ENCODE assay signal across 10 cellular contexts in the genomic region with DNA sequence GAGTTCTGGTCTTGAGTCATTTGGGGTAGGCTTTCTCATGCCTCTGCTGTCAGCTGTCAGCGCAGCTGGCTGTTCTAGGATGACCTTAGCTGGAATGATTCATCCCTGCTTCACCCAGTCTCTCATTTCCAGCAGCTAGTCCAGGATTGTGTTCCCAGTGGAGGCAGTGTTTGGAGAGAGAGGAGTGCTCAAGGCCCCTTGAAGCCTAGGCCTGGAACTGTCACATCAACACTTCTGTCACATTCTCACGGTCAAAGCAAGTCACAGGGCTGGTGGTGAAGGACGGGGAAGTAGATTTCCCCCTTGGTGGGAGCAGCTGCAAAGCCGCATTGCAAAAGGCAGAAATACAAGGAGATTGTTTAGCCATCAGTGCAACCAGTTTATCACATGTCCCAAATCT. TPM values are rescaled to one million over a fixed set of nuclear protein-coding genes. Genes with fewer than 3 reads are reported as not detected.
A peak's percentile ranks its signal among the peaks of the same experiment; 100 is the strongest.
DNase-seq lines count a peak whose midpoint lies in the region; ATAC-seq, FAIRE-seq and TF ChIP-seq lines count a peak whose summit lies in the region.
"Had no signal": no experiment of that assay in that cellular context is flagged by ENCODE, and none has a peak within 500 bp of the region (broad histone marks: within the 10 kb centered on the region; RNA-seq: fewer than 3 reads in every experiment).

No MANE protein-coding gene starts in this region.

- peak overlapping the region in 1 of 2 donors; percentile 13 for H3K9ac ChIP-seq in stomach smooth muscle (ENCODE audit: low read length in 2 of 2)

- H3K36me3 ChIP-seq in adrenal gland (replicated peaks in 1 of 2) (no peaks in the 10 kb centered on the region), hepatocyte (replicated peaks; ENCODE audit: insufficient read depth, low read depth) (no peaks in the 10 kb centered on the region), stomach smooth muscle (ENCODE audit: control insufficient read depth in 2 of 2, insufficient read depth in 2 of 2, low read length in 2 of 2) (no peaks in the 10 kb centered on the region)

- no peak for TF ChIP-seq CTCF in adrenal gland (IDR thresholded peaks at IDR 0.05)
- TF ChIP-seq CTCF in hepatocyte (IDR thresholded peaks at IDR 0.05; ENCODE audit: poor library complexity): no peak

- H3K4me2 ChIP-seq in hepatocyte: no peak overlapping the region

- no peaks in the 10 kb centered on the region for H4K20me1 ChIP-seq in hepatocyte (ENCODE audit: insufficient read depth, poor library complexity, severe bottlenecking)

- no peak overlapping the region for H2AFZ ChIP-seq in hepatocyte

- FAIRE-seq in H54 (lab: Jason Lieb, UNC): peak; percentile 69

- ATAC-seq in HG03159 (IDR thresholded peaks at IDR 0.05; ENCODE audit: unreplicated experiment): no peak

- H3K4me1 ChIP-seq in adrenal gland (replicated peaks in 1 of 2) (peaks cover 24 to 30% of the 10 kb centered on the region in 2 donors), hepatocyte (ENCODE audit: insufficient read depth) (no peaks in the 10 kb centered on the region), stomach smooth muscle (ENCODE audit: control insufficient read depth, insufficient read depth, low read length) (peaks cover 18% of the 10 kb centered on the region)

- intact Hi-C loops in adrenal gland (cut with DNase I): no loop called here

- H3K9me3 ChIP-seq in adrenal gland (replicated peaks in 1 of 3): no peaks in the 10 kb centered on the region
- no peaks in the 10 kb centered on the region for H3K9me3 ChIP-seq in hepatocyte (ENCODE audit: low read depth)
- no peaks in the 10 kb centered on the region for H3K9me3 ChIP-seq in stomach smooth muscle (ENCODE audit: control insufficient read depth in 2 of 2, low read length in 2 of 2)

- H3K27me3 ChIP-seq in adrenal gland (no peaks in the 10 kb centered on the region), hepatocyte (no peaks in the 10 kb centered on the region), stomach smooth muscle (ENCODE audit: control insufficient read depth in 1 of 2, insufficient read depth in 2 of 2, low read length in 2 of 2) (no peaks in the 10 kb centered on the region)

- no peaks in the 10 kb centered on the region for H3K9me2 ChIP-seq in hepatocyte (replicated peaks; ENCODE audit: insufficient read depth)

- TF ChIP-seq POLR2A in H54 (IDR thresholded peaks at IDR 0.05; ENCODE audit: low read depth, low read length) (no peak), adrenal gland (IDR thresholded peaks at IDR 0.05) (peak in 1 of 2 donors; percentile 67)

- DNase-seq in H54 (ENCODE audit: insufficient read length, low spot score): peak; percentile 42
- DNase-seq in adrenal gland: peak; percentile 75 to 91 (median 87)
- peak; percentile 50 for DNase-seq in hepatocyte (ENCODE audit: low spot score)
- no peak for DNase-seq in T-helper 9 cell
- DNase-seq in NCI-H774 (lab: John Stamatoyannopoulos, UW): no peak
- no peak for DNase-seq in HK-2 (ENCODE audit: unreplicated experiment)
- DNase-seq: midbrain, NCI-H1436 had no signal

- 17 to 38% (median 25%) methylated on average over 4 of the region's 4 CpGs for WGBS in adrenal gland, 4 donors
- WGBS in hepatocyte (ENCODE audit: low lambda C conversion rate, missing lambda C conversion rate): 72% methylated on average over 4 of the region's 4 CpGs

- no peaks in the 10 kb centered on the region for H3K79me2 ChIP-seq in hepatocyte

- H3K27ac ChIP-seq in adrenal gland: peak overlapping the region in 4 of 5 donors; percentile 65 to 86 (median 83)
- H3K27ac ChIP-seq in hepatocyte: peak overlapping the region; percentile 9
- peak overlapping the region; percentile 11 for H3K27ac ChIP-seq in stomach smooth muscle (ENCODE audit: low read length)

- H3K4me3 ChIP-seq in adrenal gland (no peak overlapping the region), hepatocyte (no peak overlapping the region), stomach smooth muscle (ENCODE audit: low read length in 2 of 2) (no peak overlapping the region)

RNA-seq across cellular contexts. Expression of gene TPT1, which starts 15.2 kb away (rescaled TPM):
- total RNA-seq in adrenal gland (1,000 to 10,000 TPM; 1,778 to 5,574 (median 3,411) TPM), hepatocyte (6,453 and 7,332 TPM in 2 replicates)
- polyA plus RNA-seq in adrenal gland (1,000 to 10,000 TPM; 4,931 to 8,150 (median 5,619) TPM), hepatocyte (1,047 and 1,085 TPM in 2 replicates)

Comparison
In these comparisons a context has a peak if more than half of its experiments do, and no peak if none do; other contexts are left out.
1. DNase-seq: peak in H54 (single experiment), adrenal gland (7 of 7) and hepatocyte (single experiment); none in T-helper 9 cell (single experiment), NCI-H774 (single experiment) and HK-2 (single experiment).
2. H3K27ac ChIP-seq: peak in every context shown above with its lines; median percentile 83 in adrenal gland; 11 in stomach smooth muscle; 9 in hepatocyte.